Comparison of ENCODE assay signal across 8 cellular contexts in genomic region chr16:4425378-4426020, GRCh38. TPM values are rescaled to one million over a fixed set of nuclear protein-coding genes. Genes with fewer than 3 reads are reported as not detected.
DNase-seq lines count a peak whose midpoint lies in the region; ATAC-seq and TF ChIP-seq lines count a peak whose summit lies in the region.

Gene DNAJA3, plus strand, starts transcription at chr16:4425868. Its CDS starts 14 bp downstream, at chr16:4425882.

- H3K4me2 ChIP-seq in fibroblast of lung (ENCODE audit: extremely low read depth, insufficient read depth, low read length): peak within 1 kb of the TSS; percentile 88

- no peaks in the 10 kb centered on the region for H3K9me3 ChIP-seq in fibroblast of lung (ENCODE audit: control insufficient read depth, insufficient read depth, low read depth, low read length)

- H3K9ac ChIP-seq in fibroblast of lung (ENCODE audit: insufficient read depth, low read length): peak within 1 kb of the TSS; percentile 96

- peaks cover 7% of the 10 kb centered on the region for H3K4me1 ChIP-seq in fibroblast of lung (ENCODE audit: control insufficient read depth, extremely low read depth, insufficient read depth, low read length)

- peak within 1 kb of the TSS; percentile 89 for H2AFZ ChIP-seq in fibroblast of lung (ENCODE audit: low read length)

- intact Hi-C loops in activated T-helper 1 cell treated with anti-CD3 and anti-CD28 coated beads, Interleukin-12 subunit alpha, Interleukin-12 subunit beta, Interleukin-2, Interleukin-4 antibody, amounts not matched to agents 30 ng/mL and 10 ng/mL and 1 ng/mL, durations not matched to agents 14 hours and 24 hours and 36 hours (cut with micrococcal nuclease): loop anchor here (1.0 to 5.0 kb wide), 10 partner anchors 9 to 422 kb away; partner anchors contain the start of genes ANKS3, CDIP1, CORO7 and DNAAF8

- no peaks in the 10 kb centered on the region for H3K27me3 ChIP-seq in fibroblast of lung (ENCODE audit: control insufficient read depth, insufficient read depth, low read length)

- H3K79me2 ChIP-seq in fibroblast of lung (ENCODE audit: control insufficient read depth, insufficient read depth, low read length): peaks cover 38% of the 10 kb centered on the region

- H3K27ac Mint-ChIP-seq in activated T-helper 1 cell treated with anti-CD3 and anti-CD28 coated beads, Interleukin-12 subunit alpha, Interleukin-12 subunit beta, Interleukin-2, Interleukin-4 antibody, amounts not matched to agents 30 ng/mL and 10 ng/mL and 1 ng/mL, durations not matched to agents 14 hours and 24 hours and 36 hours: peak within 1 kb of the TSS; percentile 100
- H3K27ac Mint-ChIP-seq in naive B cell: peak within 1 kb of the TSS; percentile 97 to 100 (median 100)
- H3K27ac Mint-ChIP-seq in stimulated activated effector memory CD8-positive, alpha-beta T cell treated with anti-CD3 and anti-CD28 coated beads, Interleukin-12 subunit alpha, Interleukin-12 subunit beta, amount 100 ng/mL, for 72 hours: peak within 1 kb of the TSS; percentile 99

- peak within 1 kb of the TSS; percentile 75 to 99 (median 91) for H3K4me3 ChIP-seq in fibroblast of lung (replicated peaks in 1 of 4; ENCODE audit: control extremely low read depth in 1 of 4, insufficient read depth in 1 of 4, low read depth in 3 of 4, low read length in 4 of 4)

- H4K20me1 ChIP-seq in fibroblast of lung (ENCODE audit: control insufficient read depth, extremely low read depth, insufficient read depth, low read length): no peaks in the 10 kb centered on the region

- H3K9me3 Mint-ChIP-seq in activated T-helper 1 cell treated with anti-CD3 and anti-CD28 coated beads, Interleukin-12 subunit alpha, Interleukin-12 subunit beta, Interleukin-2, Interleukin-4 antibody, amounts not matched to agents 30 ng/mL and 10 ng/mL and 1 ng/mL, durations not matched to agents 14 hours and 24 hours and 36 hours: no peaks in the 10 kb centered on the region
- no peaks in the 10 kb centered on the region for H3K9me3 Mint-ChIP-seq in naive B cell
- no peaks in the 10 kb centered on the region for H3K9me3 Mint-ChIP-seq in stimulated activated effector memory CD8-positive, alpha-beta T cell treated with anti-CD3 and anti-CD28 coated beads, Interleukin-12 subunit alpha, Interleukin-12 subunit beta, amount 100 ng/mL, for 72 hours

- peak; percentile 80 to 84 for ATAC-seq in naive B cell (ENCODE audit: low read depth in 2 of 2)
- ATAC-seq in stimulated activated effector memory CD8-positive, alpha-beta T cell treated with anti-CD3 and anti-CD28 coated beads, Interleukin-12 subunit alpha, Interleukin-12 subunit beta, amount 100 ng/mL, for 72 hours: peak; percentile 96

- DNase-seq in EH (ENCODE audit: low read depth) (peak; percentile 97), GOT3 (lab: John Stamatoyannopoulos, UW) (peak; percentile 94), LHCN-M2 (ENCODE audit: low read depth) (peak; percentile 94), RPMI7951 (ENCODE audit: low read depth) (peak; percentile 92), fibroblast of lung (ENCODE audit: low read depth in 2 of 2) (peak; percentile 96 to 98), naive B cell (peak; percentile 94)
- peak; percentile 91 for DNase-seq in activated T-helper 1 cell treated with anti-CD3 and anti-CD28 coated beads, Interleukin-12 subunit alpha, Interleukin-12 subunit beta, Interleukin-2, Interleukin-4 antibody, amounts not matched to agents 30 ng/mL and 10 ng/mL and 1 ng/mL, durations not matched to agents 14 hours and 24 hours and 36 hours (ENCODE audit: low spot score)
- DNase-seq in stimulated activated effector memory CD8-positive, alpha-beta T cell treated with anti-CD3 and anti-CD28 coated beads, Interleukin-12 subunit alpha, Interleukin-12 subunit beta, amount 100 ng/mL, for 72 hours (ENCODE audit: low spot score in 2 of 2): peak; percentile 91 to 97

- peak within 1 kb of the TSS; percentile 92 for H3K27ac ChIP-seq in fibroblast of lung (ENCODE audit: insufficient read depth, low read length)

- H3K36me3 ChIP-seq in fibroblast of lung (ENCODE audit: control insufficient read depth, insufficient read depth, low read length): peaks cover 3% of the 10 kb centered on the region

- TF ChIP-seq CTCF in fibroblast of lung (conservative IDR thresholded peaks at IDR 0.05 in 1 of 2, IDR thresholded peaks at IDR 0.05 in 1 of 2; ENCODE audit: low read depth in 1 of 2, low read length in 2 of 2): no peak

- H3K27me3 Mint-ChIP-seq in activated T-helper 1 cell treated with anti-CD3 and anti-CD28 coated beads, Interleukin-12 subunit alpha, Interleukin-12 subunit beta, Interleukin-2, Interleukin-4 antibody, amounts not matched to agents 30 ng/mL and 10 ng/mL and 1 ng/mL, durations not matched to agents 14 hours and 24 hours and 36 hours (ENCODE audit: insufficient read depth): peaks cover 3% of the 10 kb centered on the region
- no peaks in the 10 kb centered on the region for H3K27me3 Mint-ChIP-seq in naive B cell

- peaks cover 31% of the 10 kb centered on the region for H3K4me1 Mint-ChIP-seq in activated T-helper 1 cell treated with anti-CD3 and anti-CD28 coated beads, Interleukin-12 subunit alpha, Interleukin-12 subunit beta, Interleukin-2, Interleukin-4 antibody, amounts not matched to agents 30 ng/mL and 10 ng/mL and 1 ng/mL, durations not matched to agents 14 hours and 24 hours and 36 hours (ENCODE audit: low read depth)
- peaks cover 23 to 37% (median 28%) of the 10 kb centered on the region in 3 donors for H3K4me1 Mint-ChIP-seq in naive B cell
- peaks cover 28% of the 10 kb centered on the region for H3K4me1 Mint-ChIP-seq in stimulated activated effector memory CD8-positive, alpha-beta T cell treated with anti-CD3 and anti-CD28 coated beads, Interleukin-12 subunit alpha, Interleukin-12 subunit beta, amount 100 ng/mL, for 72 hours

- H3K4me3 Mint-ChIP-seq in activated T-helper 1 cell treated with anti-CD3 and anti-CD28 coated beads, Interleukin-12 subunit alpha, Interleukin-12 subunit beta, Interleukin-2, Interleukin-4 antibody, amounts not matched to agents 30 ng/mL and 10 ng/mL and 1 ng/mL, durations not matched to agents 14 hours and 24 hours and 36 hours: peak within 1 kb of the TSS; percentile 98
- H3K4me3 Mint-ChIP-seq in naive B cell: peak within 1 kb of the TSS; percentile 81 to 99 (median 96)
- peak within 1 kb of the TSS; percentile 92 for H3K4me3 Mint-ChIP-seq in stimulated activated effector memory CD8-positive, alpha-beta T cell treated with anti-CD3 and anti-CD28 coated beads, Interleukin-12 subunit alpha, Interleukin-12 subunit beta, amount 100 ng/mL, for 72 hours

- peaks cover 17% of the 10 kb centered on the region for H3K36me3 Mint-ChIP-seq in activated T-helper 1 cell treated with anti-CD3 and anti-CD28 coated beads, Interleukin-12 subunit alpha, Interleukin-12 subunit beta, Interleukin-2, Interleukin-4 antibody, amounts not matched to agents 30 ng/mL and 10 ng/mL and 1 ng/mL, durations not matched to agents 14 hours and 24 hours and 36 hours (ENCODE audit: low read depth)
- H3K36me3 Mint-ChIP-seq in naive B cell: no peaks in the 10 kb centered on the region
- H3K36me3 Mint-ChIP-seq in stimulated activated effector memory CD8-positive, alpha-beta T cell treated with anti-CD3 and anti-CD28 coated beads, Interleukin-12 subunit alpha, Interleukin-12 subunit beta, amount 100 ng/mL, for 72 hours: peaks cover 52% of the 10 kb centered on the region

RNA-seq across cellular contexts. Expression of gene DNAJA3, which starts in this region (rescaled TPM):
- total RNA-seq in LHCN-M2 (2014; rRNA removed): 64.2 and 69.4 TPM in 2 replicates
- 28.1 TPM for polyA plus RNA-seq in LHCN-M2 (2012)
- total RNA-seq in RPMI7951 (2014; rRNA removed; shearing (Covaris generic)): 38.6 and 44.0 TPM in 2 replicates
- total RNA-seq in activated T-helper 1 cell treated with anti-CD3 and anti-CD28 coated beads, Interleukin-12 subunit alpha, Interleukin-12 subunit beta, Interleukin-2, Interleukin-4 antibody, amounts not matched to agents 30 ng/mL and 10 ng/mL and 1 ng/mL, durations not matched to agents 14 hours and 24 hours and 36 hours: 103 and 107 TPM in 2 replicates
- 59.8 and 66.1 TPM in 2 replicates for total RNA-seq in fibroblast of lung
- 27.8 and 39.8 TPM in 2 replicates for polyA plus RNA-seq in fibroblast of lung
- 22.3 and 32.2 TPM in 2 replicates for polyA plus RNA-seq in fibroblast of lung (2012)
- 30.6 and 36.4 TPM in 2 replicates for polyA minus RNA-seq in fibroblast of lung (ENCODE audit: low replicate concordance)
- polyA plus RNA-seq in naive B cell (ENCODE audit: low read depth in 6 of 6): 10 to 100 TPM; 42.3 to 64.2 (median 44.2) TPM

Comparison
In these comparisons a context has a peak if more than half of its experiments do, and no peak if none do; other contexts are left out.
1. Peak in every context shown above with its lines: DNase-seq, ATAC-seq, H3K4me3 ChIP-seq and H3K27ac ChIP-seq.